Comparison of ENCODE assay signal across 18 cellular contexts in the genomic region with DNA sequence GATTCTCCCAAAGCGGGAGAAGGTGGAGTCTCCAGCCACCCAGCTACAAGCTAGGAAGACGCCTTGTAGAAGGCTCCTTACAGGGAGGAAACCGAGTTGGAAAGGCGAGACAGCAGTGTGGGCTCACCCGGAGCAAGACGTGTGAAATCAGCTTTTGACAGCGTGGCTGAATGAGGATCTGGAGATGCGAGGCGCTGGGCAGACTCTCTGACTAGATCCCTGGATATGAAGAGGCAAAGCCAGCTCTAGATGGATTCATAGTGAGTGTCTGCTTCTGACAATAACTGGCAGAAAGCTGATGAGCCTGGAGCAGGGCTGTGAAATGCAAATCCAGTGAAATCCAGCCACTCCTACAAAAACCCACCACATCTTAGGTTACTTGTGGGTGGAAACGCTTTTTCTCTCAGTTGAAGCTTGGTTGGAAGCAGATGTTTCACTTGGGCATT. TPM values are rescaled to one million over a fixed set of nuclear protein-coding genes. Genes with fewer than 3 reads are reported as not detected.
DNase-seq lines count a peak whose midpoint lies in the region; ATAC-seq and TF ChIP-seq lines count a peak whose summit lies in the region.
"Had no signal": no experiment of that assay in that cellular context is flagged by ENCODE, and none has a peak within 500 bp of the region (broad histone marks: within the 10 kb centered on the region; RNA-seq: fewer than 3 reads in every experiment).

No MANE protein-coding gene starts in this region.

- intact Hi-C loops in stomach (cut with DNase I; ENCODE audit: low total_unique reads) = no loop called here

- no peaks in the 10 kb centered on the region for H3K9me2 ChIP-seq in GM23248 (ENCODE audit: insufficient read depth)

- WGBS in GM23248 (ENCODE audit: low coverage in 1 of 2, low lambda C conversion rate in 2 of 2, missing lambda C conversion rate in 2 of 2), 2 experiments = 25 to 31% methylated on average over 10 of the region's 10 CpGs
- WGBS in stomach, 5 donors = 85 to 89% (median 87%) methylated on average over 10 of the region's 10 CpGs

- H3K9me3 ChIP-seq in GM23248 (ENCODE audit: low read depth) (no peaks in the 10 kb centered on the region), stomach (no peaks in the 10 kb centered on the region), MG63 (no peaks in the 10 kb centered on the region)
- H3K9me3 ChIP-seq: ovary had no signal

- H3K27ac Mint-ChIP-seq in brain (peak overlapping the region in 3 of 5 experiments; percentile 50 to 59 (median 54)), memory B cell (peak overlapping the region; percentile 11), progenitor cell of endocrine pancreas (no peak overlapping the region)
- H3K27ac Mint-ChIP-seq: activated naive CD4-positive, alpha-beta T cell treated with anti-CD3 and anti-CD28 coated beads for 36 hours had no signal

- H3K27ac ChIP-seq in GM23248 = peak overlapping the region; percentile 89
- H3K27ac ChIP-seq in stomach = peak overlapping the region in 4 of 5 donors; percentile 70 to 83 (median 71)
- H3K27ac ChIP-seq: ovary had no signal

- DNase-seq in GM23248 = peak; percentile 50
- DNase-seq in memory B cell (ENCODE audit: low spot score in 2 of 2) = no peak
- DNase-seq in stomach = no peak
- DNase-seq in Kasumi-1 (lab: John Stamatoyannopoulos, UW) = no peak
- DNase-seq in progenitor cell of endocrine pancreas (ENCODE audit: low spot score, unreplicated experiment) = no peak
- DNase-seq in MG63 = no peak
- DNase-seq: activated naive CD4-positive, alpha-beta T cell treated with anti-CD3 and anti-CD28 coated beads for 36 hours; CD4-positive, alpha-beta memory T cell; NCI-H1048; NCI-H2171; stimulated activated CD4-positive, alpha-beta T cell treated with anti-CD3 and anti-CD28 coated beads, Interleukin-1b, Interleukin-23, amount 100 ng/mL, for 48 hours had no signal

- H3K27me3 Mint-ChIP-seq in brain = no peaks in the 10 kb centered on the region
- H3K27me3 Mint-ChIP-seq in memory B cell = no peaks in the 10 kb centered on the region
- no peaks in the 10 kb centered on the region for H3K27me3 Mint-ChIP-seq in progenitor cell of endocrine pancreas
- H3K27me3 Mint-ChIP-seq: CD4-positive, alpha-beta memory T cell; central memory CD8-positive, alpha-beta T cell had no signal

- TF ChIP-seq CTCF in brain (conservative IDR thresholded peaks at IDR 0.05) (no peak), stomach (IDR thresholded peaks at IDR 0.05) (no peak), progenitor cell of endocrine pancreas (IDR thresholded peaks at IDR 0.05; ENCODE audit: unreplicated experiment) (no peak)

- no peaks in the 10 kb centered on the region for H4K20me1 ChIP-seq in GM23248 (ENCODE audit: insufficient read depth)

- in situ Hi-C loops in GM23248 (cut with MboI) = no loop called here

- TF ChIP-seq EP300 in stomach (IDR thresholded peaks at IDR 0.05) = no peak

- peaks cover 13% of the 10 kb centered on the region; the same call in 1 of the 2 replicates for H3K36me3 ChIP-seq in GM23248 (ENCODE audit: low read depth)
- peaks cover 8 to 62% (median 55%) of the 10 kb centered on the region in 4 donors for H3K36me3 ChIP-seq in stomach
- H3K36me3 ChIP-seq in MG63 = peaks cover 47% of the 10 kb centered on the region
- H3K36me3 ChIP-seq: ovary had no signal

- peaks cover 39% of the 10 kb centered on the region for H3F3A ChIP-seq in GM23248 (ENCODE audit: insufficient read depth)

- H3K9me3 Mint-ChIP-seq in brain (no peaks in the 10 kb centered on the region), memory B cell (no peaks in the 10 kb centered on the region), progenitor cell of endocrine pancreas (ENCODE audit: low read depth) (no peaks in the 10 kb centered on the region)
- H3K9me3 Mint-ChIP-seq: activated naive CD4-positive, alpha-beta T cell treated with anti-CD3 and anti-CD28 coated beads for 36 hours; central memory CD8-positive, alpha-beta T cell had no signal

- H3K9ac ChIP-seq in GM23248 = peak overlapping the region; percentile 41

- H3K4me3 Mint-ChIP-seq in brain (no peak overlapping the region), memory B cell (no peak overlapping the region), progenitor cell of endocrine pancreas (ENCODE audit: low read depth) (no peak overlapping the region)
- H3K4me3 Mint-ChIP-seq: activated naive CD4-positive, alpha-beta T cell treated with anti-CD3 and anti-CD28 coated beads for 36 hours; CD4-positive, alpha-beta memory T cell; central memory CD8-positive, alpha-beta T cell had no signal

- H3K36me3 Mint-ChIP-seq in brain (no peaks in the 10 kb centered on the region), memory B cell (peaks cover 31% of the 10 kb centered on the region), progenitor cell of endocrine pancreas (ENCODE audit: insufficient read depth) (peaks cover 2% of the 10 kb centered on the region)

- no peaks in the 10 kb centered on the region for H3K79me2 ChIP-seq in GM23248 (ENCODE audit: insufficient read depth)

- H3K27me3 ChIP-seq in GM23248 (replicated peaks; ENCODE audit: insufficient read depth) (no peaks in the 10 kb centered on the region), stomach (no peaks in the 10 kb centered on the region), MG63 (no peaks in the 10 kb centered on the region)
- H3K27me3 ChIP-seq: ovary had no signal

- H3K4me1 ChIP-seq in GM23248 (ENCODE audit: insufficient read depth) (peaks cover 36% of the 10 kb centered on the region), stomach (peaks cover 21 to 46% (median 36%) of the 10 kb centered on the region in 4 donors)

- H3K4me2 ChIP-seq in GM23248 (ENCODE audit: unreplicated experiment) = peak overlapping the region; percentile 77

- H3K4me3 ChIP-seq in GM23248 (no peak overlapping the region), stomach (no peak overlapping the region), MG63 (no peak overlapping the region)
- H3K4me3 ChIP-seq: ovary had no signal

- no peak for TF ChIP-seq POLR2A in stomach (IDR thresholded peaks at IDR 0.05)

- peaks cover 46% of the 10 kb centered on the region for H3K4me1 Mint-ChIP-seq in brain
- peaks cover 2% of the 10 kb centered on the region for H3K4me1 Mint-ChIP-seq in memory B cell
- no peaks in the 10 kb centered on the region for H3K4me1 Mint-ChIP-seq in progenitor cell of endocrine pancreas (ENCODE audit: low read depth)

- no peak for ATAC-seq in memory B cell (ENCODE audit: low read depth)
- ATAC-seq in HG02610 (IDR thresholded peaks at IDR 0.05; ENCODE audit: unreplicated experiment) = no peak
- ATAC-seq: SK-N-SH treated with all-trans-retinoic acid at 6 μM for 48 hours had no signal

- peak overlapping the region; percentile 58; the same call in 1 of the 2 replicates for H2AFZ ChIP-seq in GM23248

RNA-seq across cellular contexts. Expression of gene GOLGA6A, which starts 41.0 kb away (rescaled TPM):
- not detected in 2 replicates for total RNA-seq in GM23248 (2014; rRNA removed; shearing (Covaris generic))
- polyA plus RNA-seq in GM23248 (2016; fragmentation: Nextera tagmentation; extraction: Ambion mirVana) (not detected in 2 replicates), brain (ENCODE audit: insufficient read depth, low read depth, low replicate concordance) (not detected), stomach (not detected)
- total RNA-seq in stomach (1 to 10 TPM in 1 of 5 donors, not detected in 4; 1.1 TPM), progenitor cell of endocrine pancreas (0.64 and 0.89 TPM in 2 replicates)
- not detected in 2 replicates for total RNA-seq in MG63 (2014; rRNA removed; shearing (Covaris generic); ENCODE audit: low replicate concordance)
- total RNA-seq: activated CD8-positive, alpha-beta memory T cell treated with anti-CD3 and anti-CD28 coated beads for 36 hours; epithelial cell of proximal tubule had no signal
- polyA plus RNA-seq: CD4-positive, alpha-beta memory T cell had no signal

RNA-seq across cellular contexts. Expression of gene PML, which starts 46.8 kb away (rescaled TPM):
- 55.3 and 74.7 TPM in 2 replicates for total RNA-seq in GM23248 (2014; rRNA removed; shearing (Covaris generic))
- 52.9 and 58.0 TPM in 2 replicates for polyA plus RNA-seq in GM23248 (2016; fragmentation: Nextera tagmentation; extraction: Ambion mirVana)
- 37.7 TPM for polyA plus RNA-seq in brain (ENCODE audit: insufficient read depth, low read depth, low replicate concordance)
- total RNA-seq in stomach = 100 to 1,000 TPM in 2 of 5 donors, 10 to 100 TPM in 3; 27.7 to 170 (median 65.9) TPM
- polyA plus RNA-seq in stomach = 10 to 100 TPM; 16.0 to 25.8 (median 21.9) TPM
- total RNA-seq in progenitor cell of endocrine pancreas = 27.8 and 29.9 TPM in 2 replicates
- 19.5 and 39.8 TPM in 2 replicates for total RNA-seq in MG63 (2014; rRNA removed; shearing (Covaris generic); ENCODE audit: low replicate concordance)

RNA-seq across cellular contexts. Expression of gene STOML1, which starts 49.2 kb away (rescaled TPM):
- total RNA-seq in GM23248 (2014; rRNA removed; shearing (Covaris generic)) = 27.8 and 43.9 TPM in 2 replicates
- polyA plus RNA-seq in GM23248 (2016; fragmentation: Nextera tagmentation; extraction: Ambion mirVana) = 26.9 and 27.2 TPM in 2 replicates
- 40.5 TPM for polyA plus RNA-seq in brain (ENCODE audit: insufficient read depth, low read depth, low replicate concordance)
- total RNA-seq in stomach = 10 to 100 TPM in 2 of 5 donors, 1 to 10 TPM in 3; 5.3 to 26.4 (median 9.8) TPM
- polyA plus RNA-seq in stomach = 10 to 100 TPM in 1 of 3 donors, 1 to 10 TPM in 2; 8.0 to 13.3 (median 9.6) TPM
- total RNA-seq in progenitor cell of endocrine pancreas = 8.0 and 8.7 TPM in 2 replicates
- total RNA-seq in MG63 (2014; rRNA removed; shearing (Covaris generic); ENCODE audit: low replicate concordance) = 45.3 and 53.1 TPM in 2 replicates
